ENCODE assay signal across 11 cellular contexts in the genomic region with DNA sequence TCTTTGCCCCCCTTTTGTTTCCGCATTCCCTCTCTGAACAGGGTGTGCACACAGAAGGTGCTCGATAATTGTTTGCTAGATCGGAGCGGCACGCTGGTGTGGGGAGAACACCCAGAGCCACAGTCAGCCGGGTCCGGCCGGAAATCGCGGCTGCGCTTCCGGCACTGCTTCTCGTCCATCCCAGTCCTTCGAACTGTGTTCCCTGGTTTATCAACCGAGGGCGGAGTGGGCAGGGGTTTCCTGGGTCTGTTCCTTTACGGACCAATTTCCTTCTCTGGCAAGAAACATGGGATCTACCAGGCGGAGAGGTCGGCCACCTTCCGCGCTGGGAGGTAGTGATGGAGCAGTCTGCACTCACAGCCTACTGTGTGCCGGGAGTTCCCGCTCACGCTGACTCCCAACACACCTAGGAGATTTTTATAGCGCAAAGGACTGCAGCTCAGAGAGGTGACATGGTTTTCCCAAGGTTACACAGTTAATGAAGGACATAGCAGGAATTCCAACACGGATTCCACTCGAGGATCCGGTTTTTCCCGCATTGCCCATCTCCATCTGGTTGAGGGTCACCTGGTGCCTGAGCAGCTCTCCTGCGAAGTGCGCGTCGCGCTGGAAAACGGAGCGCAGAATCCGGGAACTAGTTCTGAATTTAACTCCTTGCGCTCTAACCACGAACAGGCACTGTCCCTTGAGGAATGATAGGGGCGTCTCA. TPM values are rescaled to one million over a fixed set of nuclear protein-coding genes. Genes with fewer than 3 reads are reported as not detected.
DNase-seq lines count a peak whose midpoint lies in the region; ATAC-seq, FAIRE-seq and TF ChIP-seq lines count a peak whose summit lies in the region.
"Had no signal": no experiment of that assay in that cellular context is flagged by ENCODE, and none has a peak within 500 bp of the region (broad histone marks: within the 10 kb centered on the region; RNA-seq: fewer than 3 reads in every experiment).

No MANE protein-coding gene starts in this region.

- no peak for TF ChIP-seq RAD21 in A549 (conservative IDR thresholded peaks at IDR 0.05 in 1 of 2, IDR thresholded peaks at IDR 0.05 in 1 of 2)

- POLR2A ChIA-PET in A549 (lab: Yijun Ruan, JAX) = no interaction called here

- FAIRE-seq in A549 (lab: Jason Lieb, UNC) = no peak

- H3K18ac ChIP-seq in mesendoderm (ENCODE audit: low read length) = peak overlapping the region; percentile 20

- peak overlapping the region in 1 of 2 experiments; percentile 67; a peak in 2 of 6 replicates for H3K27ac ChIP-seq in A549
- no peak overlapping the region for H3K27ac ChIP-seq in mesendoderm (ENCODE audit: low read depth, low read length)
- H3K27ac ChIP-seq: right lobe of liver, SK-N-MC had no signal

- peaks cover 73% of the 10 kb centered on the region for H3K27me3 ChIP-seq in mesendoderm (ENCODE audit: insufficient read depth, low read length, poor library complexity)

- no peaks in the 10 kb centered on the region for H3K9me3 Mint-ChIP-seq in activated naive CD8-positive, alpha-beta T cell treated with anti-CD3 and anti-CD28 coated beads, Interleukin-2, amount 50 U/mL, for 24 hours

- H3K4me2 ChIP-seq in A549 (peak overlapping the region; percentile 68), mesendoderm (ENCODE audit: low read length) (peak overlapping the region; percentile 94)

- H4K5ac ChIP-seq in mesendoderm (ENCODE audit: low read length) = no peak overlapping the region

- H3K36me3 Mint-ChIP-seq in activated naive CD8-positive, alpha-beta T cell treated with anti-CD3 and anti-CD28 coated beads, Interleukin-2, amount 50 U/mL, for 24 hours (ENCODE audit: low read depth) = peaks cover 3% of the 10 kb centered on the region

- no peak overlapping the region for H3K23ac ChIP-seq in mesendoderm (ENCODE audit: low read length)

- peaks cover 29% of the 10 kb centered on the region for H3K4me1 Mint-ChIP-seq in activated naive CD8-positive, alpha-beta T cell treated with anti-CD3 and anti-CD28 coated beads, Interleukin-2, amount 50 U/mL, for 24 hours

- no peak for TF ChIP-seq EP300 in A549 (IDR thresholded peaks at IDR 0.05)

- H3K4me3 ChIP-seq in A549 = peak overlapping the region; percentile 39
- peak overlapping the region; percentile 2; the same call in 1 of the 2 replicates for H3K4me3 ChIP-seq in GM08714 (ENCODE audit: low read length)
- peak overlapping the region; percentile 45 for H3K4me3 ChIP-seq in mesendoderm (ENCODE audit: low read length)
- H3K4me3 ChIP-seq: right lobe of liver, SK-N-MC had no signal

- TF ChIP-seq POLR2A in A549 (IDR thresholded peaks at IDR 0.05; ENCODE audit: low read length) = no peak

- peak overlapping the region; percentile 69 for H3K27ac Mint-ChIP-seq in activated naive CD8-positive, alpha-beta T cell treated with anti-CD3 and anti-CD28 coated beads, Interleukin-2, amount 50 U/mL, for 24 hours

- no peaks in the 10 kb centered on the region for H3K79me1 ChIP-seq in mesendoderm (ENCODE audit: low read length)

- no peak for DNase-seq in A549 (ENCODE audit: low read depth in 1 of 2, low spot score in 1 of 2)
- no peak for DNase-seq in activated naive CD8-positive, alpha-beta T cell treated with anti-CD3 and anti-CD28 coated beads, Interleukin-2, amount 50 U/mL, for 24 hours
- DNase-seq in mesendoderm = peak; percentile 75
- no peak for DNase-seq in kidney glomerular epithelial cell (lab: John Stamatoyannopoulos, UW)
- DNase-seq in iPS-NIHi11 (ENCODE audit: low spot score) = no peak
- DNase-seq: dermis blood vessel endothelial cell, right lobe of liver had no signal

- H3K79me2 ChIP-seq in mesendoderm (ENCODE audit: control insufficient read depth, insufficient read depth, low read length) = no peaks in the 10 kb centered on the region

- H3K4ac ChIP-seq in mesendoderm (ENCODE audit: low read depth, low read length) = no peak overlapping the region

- H3K56ac ChIP-seq in mesendoderm (ENCODE audit: low read length) = peak overlapping the region; percentile 79

- H3K36me3 ChIP-seq in mesendoderm (ENCODE audit: control insufficient read depth, insufficient read depth, low read length) = no peaks in the 10 kb centered on the region
- H3K36me3 ChIP-seq: right lobe of liver had no signal

- TF ChIP-seq CTCF in A549 (IDR thresholded peaks at IDR 0.05) = no peak

- no peak overlapping the region for H2BK15ac ChIP-seq in mesendoderm (replicated peaks; ENCODE audit: low read depth)

- H3K4me1 ChIP-seq in A549 (no peaks in the 10 kb centered on the region; the same call in 2 of the 3 replicates), mesendoderm (ENCODE audit: control insufficient read depth, low read depth, low read length) (peaks cover 2% of the 10 kb centered on the region)

- H2BK5ac ChIP-seq in mesendoderm (ENCODE audit: low read length) = no peak overlapping the region

- peak in 1 of 2 experiments; percentile 28; a peak in 1 of 6 replicates for ATAC-seq in A549
- ATAC-seq in activated naive CD8-positive, alpha-beta T cell treated with anti-CD3 and anti-CD28 coated beads, Interleukin-2, amount 50 U/mL, for 24 hours = no peak
- no peak for ATAC-seq in GM21528 (IDR thresholded peaks at IDR 0.05; ENCODE audit: low FRiP score, unreplicated experiment)
- ATAC-seq in GM21619 (IDR thresholded peaks at IDR 0.05; ENCODE audit: unreplicated experiment) = no peak
- ATAC-seq: right lobe of liver had no signal

- no peak overlapping the region for H4K8ac ChIP-seq in mesendoderm (ENCODE audit: low read depth, low read length)

- no peak overlapping the region for H2BK120ac ChIP-seq in mesendoderm (ENCODE audit: low read depth, low read length)

- H3K9me3 ChIP-seq in A549 = no peaks in the 10 kb centered on the region
- H3K9me3 ChIP-seq: right lobe of liver had no signal

- CTCF ChIA-PET in A549 (lab: Yijun Ruan, JAX) = no interaction called here

- peak overlapping the region; percentile 65 for H3K9ac ChIP-seq in mesendoderm (ENCODE audit: low read length)

- peaks cover 78% of the 10 kb centered on the region for H3K27me3 Mint-ChIP-seq in activated naive CD8-positive, alpha-beta T cell treated with anti-CD3 and anti-CD28 coated beads, Interleukin-2, amount 50 U/mL, for 24 hours

- WGBS in A549 (ENCODE audit: missing lambda C conversion rate) = 59% methylated on average over 33 of the region's 40 CpGs
- WGBS in mesendoderm (ENCODE audit: extremely low coverage, insufficient coverage, low lambda C conversion rate) = no CpG with 5 or more reads among the region's 40 CpGs

- peak overlapping the region; percentile 46 for H3K4me3 Mint-ChIP-seq in activated naive CD8-positive, alpha-beta T cell treated with anti-CD3 and anti-CD28 coated beads, Interleukin-2, amount 50 U/mL, for 24 hours

- no peak overlapping the region for H2AK5ac ChIP-seq in mesendoderm (ENCODE audit: low read length)

TF ChIP-seq in A549, 52 proteins besides CTCF, POLR2A, EP300 and RAD21 (continues in another document):
- TF ChIP-seq, protein P1, sequence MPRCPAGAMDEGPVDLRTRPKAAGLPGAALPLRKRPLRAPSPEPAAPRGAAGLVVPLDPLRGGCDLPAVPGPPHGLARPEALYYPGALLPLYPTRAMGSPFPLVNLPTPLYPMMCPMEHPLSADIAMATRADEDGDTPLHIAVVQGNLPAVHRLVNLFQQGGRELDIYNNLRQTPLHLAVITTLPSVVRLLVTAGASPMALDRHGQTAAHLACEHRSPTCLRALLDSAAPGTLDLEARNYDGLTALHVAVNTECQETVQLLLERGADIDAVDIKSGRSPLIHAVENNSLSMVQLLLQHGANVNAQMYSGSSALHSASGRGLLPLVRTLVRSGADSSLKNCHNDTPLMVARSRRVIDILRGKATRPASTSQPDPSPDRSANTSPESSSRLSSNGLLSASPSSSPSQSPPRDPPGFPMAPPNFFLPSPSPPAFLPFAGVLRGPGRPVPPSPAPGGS (IDR thresholded peaks at IDR 0.05) = no peak
- TF ChIP-seq HEYL (CRISPR knock-in tag; IDR thresholded peaks at IDR 0.05) (no peak), FOSB (CRISPR knock-in tag; IDR thresholded peaks at IDR 0.05) (no peak), PHF8 (IDR thresholded peaks at IDR 0.05; ENCODE audit: borderline replicate concordance, low read depth) (no peak), CHD4 (IDR thresholded peaks at IDR 0.05; ENCODE audit: borderline replicate concordance) (no peak), NPAS2 (CRISPR knock-in tag; IDR thresholded peaks at IDR 0.05; ENCODE audit: borderline replicate concordance) (no peak), HDAC2 (IDR thresholded peaks at IDR 0.05) (no peak), RCOR1 (IDR thresholded peaks at IDR 0.05; ENCODE audit: low read depth, low read length) (no peak), RFX5 (IDR thresholded peaks at IDR 0.05) (no peak), BHLHE40 (IDR thresholded peaks at IDR 0.05; ENCODE audit: low read depth, low read length) (no peak), JUN (IDR thresholded peaks at IDR 0.05) (no peak), HOXB13 (CRISPR knock-in tag; IDR thresholded peaks at IDR 0.05; ENCODE audit: low read depth) (no peak)
- TF ChIP-seq, protein P2, sequence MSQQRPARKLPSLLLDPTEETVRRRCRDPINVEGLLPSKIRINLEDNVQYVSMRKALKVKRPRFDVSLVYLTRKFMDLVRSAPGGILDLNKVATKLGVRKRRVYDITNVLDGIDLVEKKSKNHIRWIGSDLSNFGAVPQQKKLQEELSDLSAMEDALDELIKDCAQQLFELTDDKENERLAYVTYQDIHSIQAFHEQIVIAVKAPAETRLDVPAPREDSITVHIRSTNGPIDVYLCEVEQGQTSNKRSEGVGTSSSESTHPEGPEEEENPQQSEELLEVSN (IDR thresholded peaks at IDR 0.05; ENCODE audit: borderline replicate concordance, low read depth) = no peak
- TF ChIP-seq, protein P3, sequence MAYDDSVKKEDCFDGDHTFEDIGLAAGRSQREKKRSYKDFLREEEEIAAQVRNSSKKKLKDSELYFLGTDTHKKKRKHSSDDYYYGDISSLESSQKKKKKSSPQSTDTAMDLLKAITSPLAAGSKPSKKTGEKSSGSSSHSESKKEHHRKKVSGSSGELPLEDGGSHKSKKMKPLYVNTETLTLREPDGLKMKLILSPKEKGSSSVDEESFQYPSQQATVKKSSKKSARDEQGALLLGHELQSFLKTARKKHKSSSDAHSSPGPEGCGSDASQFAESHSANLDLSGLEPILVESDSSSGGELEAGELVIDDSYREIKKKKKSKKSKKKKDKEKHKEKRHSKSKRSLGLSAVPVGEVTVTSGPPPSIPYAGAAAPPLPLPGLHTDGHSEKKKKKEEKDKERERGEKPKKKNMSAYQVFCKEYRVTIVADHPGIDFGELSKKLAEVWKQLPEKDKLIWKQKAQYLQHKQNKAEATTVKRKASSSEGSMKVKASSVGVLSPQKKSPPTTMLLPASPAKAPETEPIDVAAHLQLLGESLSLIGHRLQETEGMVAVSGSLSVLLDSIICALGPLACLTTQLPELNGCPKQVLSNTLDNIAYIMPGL (CRISPR knock-in tag; IDR thresholded peaks at IDR 0.05; ENCODE audit: borderline replicate concordance) = no peak

RNA-seq across cellular contexts. Expression of a gene that starts 6.8 kb away (rescaled TPM):
- 1.8 and 2.2 TPM in 2 replicates for polyA plus RNA-seq in A549 (2011; rRNA removed)
- polyA plus RNA-seq in A549 (2012; cell fraction: cytosol; rRNA removed) = 5.1 and 8.6 TPM in 2 replicates
- 4.3 and 7.6 TPM in 2 replicates for polyA plus RNA-seq in A549 (2012; cell fraction: nucleus; rRNA removed)
- polyA plus RNA-seq in A549 (2017; fragmentation: RNase III; extraction: RNeasy Plus Mini Kit Qiagen cat#74134 plus additional on column Dnase treatment) = 2.8 to 2.9 TPM (median 2.8 TPM) in 3 replicates
- 0.08 and 0.39 TPM in 2 replicates for polyA minus RNA-seq in A549 (2011; rRNA and poly(A)+ RNA removed)
- 1.4 TPM for polyA plus RNA-seq in mesendoderm (2013, experiment 1 of 2)
- 1.3 TPM for polyA plus RNA-seq in mesendoderm (2013, experiment 2 of 2)
